10 cellular contexts compared by ENCODE assay signal in genomic region chr9:7320139-7320538, GRCh38.
DNase-seq lines count a peak whose midpoint lies in the region; ATAC-seq and TF ChIP-seq lines count a peak whose summit lies in the region.
"Had no signal": no experiment of that assay in that cellular context is flagged by ENCODE, and none has a peak within 500 bp of the region (broad histone marks: within the 10 kb centered on the region; RNA-seq: fewer than 3 reads in every experiment).

No MANE protein-coding gene starts in this region.

- ATAC-seq in HG02571 (IDR thresholded peaks at IDR 0.05; ENCODE audit: unreplicated experiment) (no peak), HG02759 (IDR thresholded peaks at IDR 0.05; ENCODE audit: unreplicated experiment) (no peak)
- ATAC-seq in stimulated activated memory B cell treated with anti-CD40 and anti-IgM and Interleukin-4, amounts not matched to agents 10 μg/mL and 1 μg/mL and 100 μg/mL, for 72 hours = no peak

- no peaks in the 10 kb centered on the region for H3K27me3 ChIP-seq in brain microvascular endothelial cell (replicated peaks)

- H3K4me3 ChIP-seq in brain microvascular endothelial cell (ENCODE audit: low read depth, low read length) (no peak overlapping the region), mesodermal cell (ENCODE audit: extremely low read depth, insufficient read depth, low read length, poor library complexity, severe bottlenecking) (no peak overlapping the region)

- H3K4me3 Mint-ChIP-seq in stimulated activated memory B cell treated with anti-CD40 and anti-IgM and Interleukin-4, amounts not matched to agents 10 μg/mL and 1 μg/mL and 100 μg/mL, for 72 hours = no peak overlapping the region

- H3K9me3 ChIP-seq in mesodermal cell (ENCODE audit: control insufficient read depth, low read length) = peaks cover 5% of the 10 kb centered on the region

- 63 to 69% methylated on average over 2 to 6 of the region's 7 CpGs for WGBS in mesodermal cell (ENCODE audit: insufficient coverage in 2 of 2), 2 experiments

- H3K27ac ChIP-seq in brain microvascular endothelial cell = no peak overlapping the region
- peak overlapping the region; percentile 68 for H3K27ac ChIP-seq in mesodermal cell (ENCODE audit: low read depth, low read length, severe bottlenecking)

- in situ Hi-C loops in brain microvascular endothelial cell (cut with HindIII; ENCODE audit: low pct_ligation_motif_present, low sequenced_read_pairs) = no loop called here

- H3K9me3 Mint-ChIP-seq in stimulated activated memory B cell treated with anti-CD40 and anti-IgM and Interleukin-4, amounts not matched to agents 10 μg/mL and 1 μg/mL and 100 μg/mL, for 72 hours = no peaks in the 10 kb centered on the region

- no peak overlapping the region for H3K27ac Mint-ChIP-seq in stimulated activated memory B cell treated with anti-CD40 and anti-IgM and Interleukin-4, amounts not matched to agents 10 μg/mL and 1 μg/mL and 100 μg/mL, for 72 hours

- TF ChIP-seq CTCF in brain microvascular endothelial cell (IDR thresholded peaks at IDR 0.05; ENCODE audit: low read depth, low read length, missing control alignments) = no peak

- peaks cover 13% of the 10 kb centered on the region for H3K27me3 Mint-ChIP-seq in stimulated activated memory B cell treated with anti-CD40 and anti-IgM and Interleukin-4, amounts not matched to agents 10 μg/mL and 1 μg/mL and 100 μg/mL, for 72 hours

- H3K4me1 Mint-ChIP-seq in stimulated activated memory B cell treated with anti-CD40 and anti-IgM and Interleukin-4, amounts not matched to agents 10 μg/mL and 1 μg/mL and 100 μg/mL, for 72 hours = no peaks in the 10 kb centered on the region

- H3K36me3 Mint-ChIP-seq in stimulated activated memory B cell treated with anti-CD40 and anti-IgM and Interleukin-4, amounts not matched to agents 10 μg/mL and 1 μg/mL and 100 μg/mL, for 72 hours = no peaks in the 10 kb centered on the region

- DNase-seq in DMS53 (lab: John Stamatoyannopoulos, UW) (peak; percentile 92), NCI-H446 treated with DMSO at 0.1 percent for 48 hours (lab: John Stamatoyannopoulos, UW) (peak; percentile 44), brain microvascular endothelial cell (peak; percentile 78), Kasumi-1 (lab: John Stamatoyannopoulos, UW) (no peak)
- DNase-seq: cortex of kidney, GF-D8 had no signal

- peaks cover 13% of the 10 kb centered on the region for H3K4me1 ChIP-seq in mesodermal cell (ENCODE audit: control insufficient read depth, insufficient read depth, low read length, poor library complexity, severe bottlenecking)

- H3K36me3 ChIP-seq in brain microvascular endothelial cell (replicated peaks) (no peaks in the 10 kb centered on the region), mesodermal cell (ENCODE audit: control insufficient read depth, insufficient read depth, low read length) (no peaks in the 10 kb centered on the region)

Comparison
In these comparisons a context has a peak if more than half of its experiments do, and no peak if none do; other contexts are left out.
1. DNase-seq: peak in DMS53 (single experiment), NCI-H446 treated with DMSO at 0.1 percent for 48 hours (single experiment) and brain microvascular endothelial cell (single experiment); none in Kasumi-1 (0 of 2).